In genomic region chr17:958712-959451, GRCh38 we compare ENCODE assay signal across 27 cellular contexts. TPM values are rescaled to one million over a fixed set of nuclear protein-coding genes. Genes with fewer than 3 reads are reported as not detected.
DNase-seq lines count a peak whose midpoint lies in the region; ATAC-seq, FAIRE-seq and TF ChIP-seq lines count a peak whose summit lies in the region.
"Had no signal": no experiment of that assay in that cellular context is flagged by ENCODE, and none has a peak within 500 bp of the region (broad histone marks: within the 10 kb centered on the region; RNA-seq: fewer than 3 reads in every experiment).

No MANE protein-coding gene starts in this region.

- no peak overlapping the region for H4K5ac ChIP-seq in H1 (ENCODE audit: insufficient read length, low read depth, low read length)

- H3K4me2 ChIP-seq in H1 (ENCODE audit: insufficient read depth in 1 of 2, low read depth in 2 of 2, low read length in 2 of 2) (no peak overlapping the region), osteoblast (ENCODE audit: insufficient read depth, low read length) (no peak overlapping the region)
- H3K4me2 ChIP-seq: hepatocyte had no signal

- H3K4me3 ChIP-seq in H1 (ENCODE audit: extremely low read depth in 1 of 4, insufficient read depth in 2 of 4, low read depth in 3 of 4, low read length in 4 of 4) (no peak overlapping the region), transverse colon (no peak overlapping the region), osteoblast (ENCODE audit: insufficient read depth, low read length) (no peak overlapping the region)
- H3K4me3 ChIP-seq: GM12878, GM23248, hepatocyte, testis had no signal

- no peak overlapping the region for H2BK5ac ChIP-seq in H1 (ENCODE audit: low read depth, low read length)

- no peaks in the 10 kb centered on the region for H3K9me3 ChIP-seq in H1 (ENCODE audit: insufficient read depth in 2 of 2, low read depth in 1 of 2, low read length in 1 of 2)
- no peaks in the 10 kb centered on the region for H3K9me3 ChIP-seq in transverse colon
- no peaks in the 10 kb centered on the region for H3K9me3 ChIP-seq in osteoblast (ENCODE audit: low read depth, low read length)
- H3K9me3 ChIP-seq: testis had no signal

- H3K14ac ChIP-seq in H1 (ENCODE audit: insufficient read length) = no peak overlapping the region

- no peak overlapping the region for H3K4me3 Mint-ChIP-seq in mesothelial cell of epicardium
- H3K4me3 Mint-ChIP-seq: activated CD4-positive, alpha-beta T cell treated with anti-CD3 and anti-CD28 coated beads, Interleukin-2, amount 10 ng/mL, durations not matched to agents 24 days and 14 days; activated CD8-positive, alpha-beta memory T cell treated with anti-CD3 and anti-CD28 coated beads, Interleukin-2, amount 10 ng/mL, durations not matched to agents 7 days and 5 days; activated naive CD4-positive, alpha-beta T cell treated with anti-CD3 and anti-CD28 coated beads, Interleukin-2, amount 10 ng/mL, durations not matched to agents 7 days and 5 days; CD8-positive, alpha-beta T cell; memory B cell; naive thymus-derived CD8-positive, alpha-beta T cell; stimulated activated effector memory CD8-positive, alpha-beta T cell treated with anti-CD3 and anti-CD28 coated beads, Interleukin-12 subunit alpha, Interleukin-12 subunit beta, amount 100 ng/mL, for 72 hours had no signal

- no peak overlapping the region; the same call in 1 of the 2 replicates for H4K8ac ChIP-seq in H1 (ENCODE audit: extremely low read depth, insufficient read depth, low read length)

- H4K20me1 ChIP-seq in H1 (replicated peaks in 1 of 2; ENCODE audit: control insufficient read depth in 1 of 2, insufficient read depth in 2 of 2, low read length in 2 of 2) (peaks cover 4 to 6% of the 10 kb centered on the region in 2 experiments), osteoblast (ENCODE audit: insufficient read depth, low read length) (peaks cover 45% of the 10 kb centered on the region)

- no peak overlapping the region for H2BK15ac ChIP-seq in H1 (ENCODE audit: low read length)

- no peak overlapping the region for H3K56ac ChIP-seq in H1 (replicated peaks; ENCODE audit: insufficient read length, low read depth, low read length)

- H4K91ac ChIP-seq in H1 (replicated peaks; ENCODE audit: insufficient read length, low read length) = no peak overlapping the region

- H3K27ac Mint-ChIP-seq in mesothelial cell of epicardium = peak overlapping the region; percentile 39
- H3K27ac Mint-ChIP-seq: activated CD4-positive, alpha-beta T cell treated with anti-CD3 and anti-CD28 coated beads, Interleukin-2, amount 10 ng/mL, durations not matched to agents 24 days and 14 days; activated CD8-positive, alpha-beta memory T cell treated with anti-CD3 and anti-CD28 coated beads, Interleukin-2, amount 10 ng/mL, durations not matched to agents 7 days and 5 days; activated naive CD4-positive, alpha-beta T cell treated with anti-CD3 and anti-CD28 coated beads, Interleukin-2, amount 10 ng/mL, durations not matched to agents 7 days and 5 days; CD8-positive, alpha-beta T cell; memory B cell; stimulated activated effector memory CD8-positive, alpha-beta T cell treated with anti-CD3 and anti-CD28 coated beads, Interleukin-12 subunit alpha, Interleukin-12 subunit beta, amount 100 ng/mL, for 72 hours had no signal

- H3K4ac ChIP-seq in H1 (replicated peaks; ENCODE audit: insufficient read length, low read depth, low read length) = no peak overlapping the region

- in situ Hi-C loops in transverse colon (cut with MboI; ENCODE audit: low pct_ligation_motif_present in 1 of 4, low pct_unique_long_range_greater_than_20kb in 1 of 4, low sequenced_read_pairs in 3 of 4) = no loop called here

- no peak for FAIRE-seq in H1 (lab: Jason Lieb, UNC)
- FAIRE-seq: GM12878 had no signal

- H3K36me3 ChIP-seq in H1 (ENCODE audit: control insufficient read depth in 2 of 4, insufficient read depth in 4 of 4, low read length in 3 of 4) = no peaks in the 10 kb centered on the region
- no peaks in the 10 kb centered on the region for H3K36me3 ChIP-seq in transverse colon
- H3K36me3 ChIP-seq in osteoblast (ENCODE audit: insufficient read depth, low read length) = peaks cover 4% of the 10 kb centered on the region

- peak; percentile 31 for DNase-seq in Right ventricle myocardium superior
- DNase-seq in cardiac septum (ENCODE audit: low spot score) = no peak
- DNase-seq in H1 (ENCODE audit: low read depth in 1 of 2, low spot score in 2 of 2) = no peak
- DNase-seq in mesothelial cell of epicardium (ENCODE audit: low spot score in 2 of 2, unreplicated experiment in 2 of 2) = no peak
- DNase-seq in transverse colon = no peak
- DNase-seq in DMS153 treated with DMSO at 0.1 percent for 48 hours (lab: John Stamatoyannopoulos, UW; ENCODE audit: unreplicated experiment) = no peak
- no peak for DNase-seq in osteoblast (ENCODE audit: insufficient read length, low spot score, missing footprints)
- DNase-seq: activated CD4-positive, alpha-beta T cell treated with anti-CD3 and anti-CD28 coated beads, Interleukin-2, amount 10 ng/mL, durations not matched to agents 24 days and 14 days; activated CD8-positive, alpha-beta memory T cell treated with anti-CD3 and anti-CD28 coated beads, Interleukin-2, amount 10 ng/mL, durations not matched to agents 7 days and 5 days; activated naive CD4-positive, alpha-beta T cell treated with anti-CD3 and anti-CD28 coated beads, Interleukin-2, amount 10 ng/mL, durations not matched to agents 7 days and 5 days; amygdala; CD8-positive, alpha-beta T cell; DMS79; GM23248; naive thymus-derived CD8-positive, alpha-beta T cell; NCI-H1092 treated with DMSO at 0.1 percent for 48 hours; NCI-H1930; NCI-H226; stimulated activated CD4-positive, alpha-beta T cell treated with anti-CD3 and anti-CD28 coated beads, Interleukin-2, amount 100 ng/mL, for 24 hours; testis had no signal

- TF ChIP-seq EP300 in H1 (IDR thresholded peaks at IDR 0.05; ENCODE audit: borderline replicate concordance in 1 of 2, low read depth in 2 of 2, low read length in 2 of 2) (no peak), transverse colon (IDR thresholded peaks at IDR 0.05; ENCODE audit: low read depth) (no peak)

- H3K79me2 ChIP-seq in H1 (ENCODE audit: control insufficient read depth in 1 of 2, insufficient read depth in 2 of 2, low read length in 2 of 2) = peaks cover 7 to 70% of the 10 kb centered on the region in 2 experiments
- peaks cover 5% of the 10 kb centered on the region for H3K79me2 ChIP-seq in osteoblast (ENCODE audit: insufficient read depth, low read length)
- H3K79me2 ChIP-seq: parathyroid adenoma had no signal

- H3K9me3 Mint-ChIP-seq in mesothelial cell of epicardium = no peaks in the 10 kb centered on the region
- H3K9me3 Mint-ChIP-seq: activated CD4-positive, alpha-beta T cell treated with anti-CD3 and anti-CD28 coated beads, Interleukin-2, amount 10 ng/mL, durations not matched to agents 24 days and 14 days; activated naive CD4-positive, alpha-beta T cell treated with anti-CD3 and anti-CD28 coated beads, Interleukin-2, amount 10 ng/mL, durations not matched to agents 7 days and 5 days; CD8-positive, alpha-beta T cell; memory B cell; naive thymus-derived CD8-positive, alpha-beta T cell; stimulated activated effector memory CD8-positive, alpha-beta T cell treated with anti-CD3 and anti-CD28 coated beads, Interleukin-12 subunit alpha, Interleukin-12 subunit beta, amount 100 ng/mL, for 72 hours had no signal

- no peak for ATAC-seq in Right ventricle myocardium superior (ENCODE audit: poor library complexity)
- no peak for ATAC-seq in GM21423 (IDR thresholded peaks at IDR 0.05; ENCODE audit: unreplicated experiment)
- ATAC-seq: activated CD8-positive, alpha-beta memory T cell treated with anti-CD3 and anti-CD28 coated beads, Interleukin-2, amount 10 ng/mL, durations not matched to agents 7 days and 5 days; CD8-positive, alpha-beta T cell; GM12878; naive thymus-derived CD8-positive, alpha-beta T cell; stimulated activated effector memory CD8-positive, alpha-beta T cell treated with anti-CD3 and anti-CD28 coated beads, Interleukin-12 subunit alpha, Interleukin-12 subunit beta, amount 100 ng/mL, for 72 hours had no signal

- TF ChIP-seq POLR2A in H1 (IDR thresholded peaks at IDR 0.05; ENCODE audit: control extremely low read depth in 1 of 2, low read depth in 2 of 2, low read length in 2 of 2) (no peak), transverse colon (IDR thresholded peaks at IDR 0.05) (no peak)

- POLR2A ChIA-PET in H1 (lab: Charles Lee; ENCODE audit: partially characterized antibody) = interaction anchor here (1.7 to 1.8 kb wide), 2 partner anchors 9 to 14 kb away, joined by 4 to 6 read pairs; no protein-coding TSS in a partner anchor

- H3K4me1 Mint-ChIP-seq in mesothelial cell of epicardium = peaks cover 52% of the 10 kb centered on the region
- H3K4me1 Mint-ChIP-seq: activated CD4-positive, alpha-beta T cell treated with anti-CD3 and anti-CD28 coated beads, Interleukin-2, amount 10 ng/mL, durations not matched to agents 24 days and 14 days; activated CD8-positive, alpha-beta memory T cell treated with anti-CD3 and anti-CD28 coated beads, Interleukin-2, amount 10 ng/mL, durations not matched to agents 7 days and 5 days; activated naive CD4-positive, alpha-beta T cell treated with anti-CD3 and anti-CD28 coated beads, Interleukin-2, amount 10 ng/mL, durations not matched to agents 7 days and 5 days; memory B cell; naive thymus-derived CD8-positive, alpha-beta T cell; stimulated activated effector memory CD8-positive, alpha-beta T cell treated with anti-CD3 and anti-CD28 coated beads, Interleukin-12 subunit alpha, Interleukin-12 subunit beta, amount 100 ng/mL, for 72 hours had no signal

- CTCF ChIA-PET in H1 (lab: Charles Lee; ENCODE audit: partially characterized antibody) = interaction anchor here (0.8 to 4.4 kb wide), 11 partner anchors 13 to 175 kb away, joined by 3 to 20 read pairs (median 4); no protein-coding TSS in a partner anchor

- H3K4me1 ChIP-seq in H1 (replicated peaks in 1 of 4; ENCODE audit: control insufficient read depth in 3 of 4, insufficient read depth in 4 of 4, low read length in 3 of 4) (peaks cover 5 to 14% (median 9%) of the 10 kb centered on the region in 4 experiments), transverse colon (peaks cover 0 to 8% (median 4%) of the 10 kb centered on the region in 4 donors), osteoblast (ENCODE audit: insufficient read depth, low read length) (peaks cover 5% of the 10 kb centered on the region)

- peaks cover 1% of the 10 kb centered on the region for H3K36me3 Mint-ChIP-seq in mesothelial cell of epicardium
- H3K36me3 Mint-ChIP-seq: activated CD8-positive, alpha-beta memory T cell treated with anti-CD3 and anti-CD28 coated beads, Interleukin-2, amount 10 ng/mL, durations not matched to agents 7 days and 5 days; activated naive CD4-positive, alpha-beta T cell treated with anti-CD3 and anti-CD28 coated beads, Interleukin-2, amount 10 ng/mL, durations not matched to agents 7 days and 5 days; CD8-positive, alpha-beta T cell; memory B cell; naive thymus-derived CD8-positive, alpha-beta T cell; stimulated activated effector memory CD8-positive, alpha-beta T cell treated with anti-CD3 and anti-CD28 coated beads, Interleukin-12 subunit alpha, Interleukin-12 subunit beta, amount 100 ng/mL, for 72 hours had no signal

- H3K27ac ChIP-seq in H1 (ENCODE audit: low read depth, low read length) = no peak overlapping the region; the same call in 1 of the 2 replicates
- peak overlapping the region; percentile 60 to 83 (median 74) for H3K27ac ChIP-seq in transverse colon
- no peak overlapping the region for H3K27ac ChIP-seq in osteoblast (ENCODE audit: low read depth, low read length)
- H3K27ac ChIP-seq: 22Rv1, GM23248, hepatocyte, parathyroid adenoma, testis had no signal

- no peaks in the 10 kb centered on the region for H3K27me3 Mint-ChIP-seq in mesothelial cell of epicardium (ENCODE audit: low read depth)

- no peak overlapping the region for H2BK120ac ChIP-seq in H1 (replicated peaks; ENCODE audit: low read depth, low read length)

- H3K9ac ChIP-seq in H1 (replicated peaks in 1 of 4; ENCODE audit: extremely low read depth in 1 of 4, low read depth in 3 of 4, low read length in 3 of 4) = no peak overlapping the region
- H3K9ac ChIP-seq: GM23248, parathyroid adenoma had no signal

- H3K23ac ChIP-seq in H1 (ENCODE audit: insufficient read length) = no peak overlapping the region

- peaks cover 9% of the 10 kb centered on the region for H3K79me1 ChIP-seq in H1 (ENCODE audit: low read depth, low read length)

- no peak overlapping the region; the same call in 1 of the 2 replicates for H2BK12ac ChIP-seq in H1 (ENCODE audit: low read depth, low read length)

- intact Hi-C loops in Right ventricle myocardium superior (cut with DNase I) = no loop called here
- intact Hi-C loops in cardiac septum (cut with DNase I) = no loop called here
- intact Hi-C loops in transverse colon (cut with DNase I; ENCODE audit: low total_unique reads) = no loop called here

- H3K18ac ChIP-seq in H1 (ENCODE audit: extremely low read depth, low read length) = no peak overlapping the region

- no peak for TF ChIP-seq RAD21 in H1 (IDR thresholded peaks at IDR 0.05 in 1 of 2, conservative IDR thresholded peaks at IDR 0.05 in 1 of 2; ENCODE audit: low read depth in 2 of 2, low read length in 2 of 2)

- no peaks in the 10 kb centered on the region for H3K23me2 ChIP-seq in H1 (ENCODE audit: low read depth, low read length)

- no peak overlapping the region for H2BK20ac ChIP-seq in H1 (ENCODE audit: low read length)

- TF ChIP-seq CTCF in H1 (IDR thresholded peaks at IDR 0.05; ENCODE audit: control extremely low read depth in 1 of 3, insufficient read depth in 1 of 3, low read depth in 1 of 3, low read length in 3 of 3) = no peak
- no peak for TF ChIP-seq CTCF in mesothelial cell of epicardium (IDR thresholded peaks at IDR 0.05; ENCODE audit: unreplicated experiment)
- no peak for TF ChIP-seq CTCF in transverse colon (IDR thresholded peaks at IDR 0.05)
- TF ChIP-seq CTCF in osteoblast (IDR thresholded peaks at IDR 0.05; ENCODE audit: extremely low read depth, low read depth, low read length) = no peak

- H2AFZ ChIP-seq in H1 (ENCODE audit: low read length) (no peak overlapping the region), osteoblast (ENCODE audit: low read length) (no peak overlapping the region)
- H2AFZ ChIP-seq: GM23248, hepatocyte, parathyroid adenoma had no signal

- 90% methylated on average over 31 of the region's 31 CpGs; no CpG with 5 or more reads in 1 of the 2 experiments for WGBS in H1 (ENCODE audit: extremely low coverage in 1 of 2, insufficient coverage in 1 of 2, insufficient read length in 1 of 2, insufficient replicate concordance in 2 of 2, low coverage in 1 of 2, low lambda C conversion rate in 2 of 2, missing lambda C conversion rate in 1 of 2), 2 experiments
- WGBS in transverse colon (ENCODE audit: low coverage in 1 of 2), 2 donors = 83 to 91% methylated on average over 8 to 31 of the region's 31 CpGs

- H2AK5ac ChIP-seq in H1 (ENCODE audit: low read depth, low read length) = peak overlapping the region; percentile 16; the same call in 1 of the 2 replicates

- H3K27me3 ChIP-seq in H1 (replicated peaks in 1 of 4; ENCODE audit: control insufficient read depth in 3 of 4, extremely low read depth in 1 of 4, insufficient read depth in 3 of 4, low read length in 3 of 4) = no peaks in the 10 kb centered on the region
- H3K27me3 ChIP-seq in transverse colon = no peaks in the 10 kb centered on the region
- H3K27me3 ChIP-seq in osteoblast (ENCODE audit: insufficient read depth, low read length) = no peaks in the 10 kb centered on the region
- H3K27me3 ChIP-seq: hepatocyte, testis had no signal

RNA-seq across cellular contexts. Expression of gene NXN, which starts 20.7 kb away (rescaled TPM):
- total RNA-seq in Right ventricle myocardium superior (20.2 TPM), cardiac septum (14.3 TPM), mesothelial cell of epicardium (99.1 to 107 TPM (median 106 TPM) in 3 replicates), transverse colon (100 to 1,000 TPM in 1 of 4 donors, 10 to 100 TPM in 3; 10.6 to 222 (median 13.8) TPM), osteoblast (60.7 and 68.8 TPM in 2 replicates)
- 88.4 and 94.1 TPM in 2 replicates for total RNA-seq in H1 (2021; fragmentation: NEBNext Ultra II Directional; extraction: Animal tissue kit (Norgen Biotek cat#: 25700))
- 107 and 205 TPM in 2 replicates for polyA plus RNA-seq in H1 (2011; rRNA removed)
- polyA plus RNA-seq in H1 (2011; cell fraction: cytosol; rRNA removed) = 64.0 TPM
- polyA plus RNA-seq in H1 (2011; cell fraction: nucleus; rRNA removed) = 91.0 TPM
- 66.9 to 74.9 TPM (median 72.0 TPM) in 4 replicates for polyA plus RNA-seq in H1 (2012, experiment 1 of 2)
- polyA plus RNA-seq in H1 (2012, experiment 2 of 2) = 66.3 TPM
- polyA plus RNA-seq in H1 (2013, experiment 1 of 2) = 53.1 TPM
- polyA plus RNA-seq in H1 (2013, experiment 2 of 2) = 63.6 TPM
- polyA minus RNA-seq in H1 (2011; rRNA and poly(A)+ RNA removed) = 85.6 and 114 TPM in 2 replicates
- 74.2 TPM for polyA minus RNA-seq in H1 (2011; cell fraction: cytosol; rRNA and poly(A)+ RNA removed)
- 46.8 TPM for polyA minus RNA-seq in H1 (2011; cell fraction: nucleus; rRNA and poly(A)+ RNA removed)

RNA-seq across cellular contexts. Expression of gene TIMM22, which starts 38.0 kb away (rescaled TPM):
- total RNA-seq in Right ventricle myocardium superior = 17.1 TPM
- total RNA-seq in cardiac septum = 17.8 TPM
- 17.2 and 17.4 TPM in 2 replicates for total RNA-seq in H1 (2021; fragmentation: NEBNext Ultra II Directional; extraction: Animal tissue kit (Norgen Biotek cat#: 25700))
- polyA plus RNA-seq in H1 (2011; rRNA removed) = 13.4 and 13.8 TPM in 2 replicates
- 14.0 TPM for polyA plus RNA-seq in H1 (2011; cell fraction: cytosol; rRNA removed)
- 13.2 TPM for polyA plus RNA-seq in H1 (2011; cell fraction: nucleus; rRNA removed)
- 16.6 to 18.0 TPM (median 16.9 TPM) in 4 replicates for polyA plus RNA-seq in H1 (2012, experiment 1 of 2)
- 20.1 TPM for polyA plus RNA-seq in H1 (2012, experiment 2 of 2)
- polyA plus RNA-seq in H1 (2013, experiment 1 of 2) = 11.2 TPM
- polyA plus RNA-seq in H1 (2013, experiment 2 of 2) = 11.6 TPM
- 11.7 and 14.6 TPM in 2 replicates for polyA minus RNA-seq in H1 (2011; rRNA and poly(A)+ RNA removed)
- polyA minus RNA-seq in H1 (2011; cell fraction: cytosol; rRNA and poly(A)+ RNA removed) = 7.2 TPM
- polyA minus RNA-seq in H1 (2011; cell fraction: nucleus; rRNA and poly(A)+ RNA removed) = 18.9 TPM
- total RNA-seq in mesothelial cell of epicardium = 14.9 to 16.3 TPM (median 15.5 TPM) in 3 replicates
- total RNA-seq in transverse colon = 10 to 100 TPM; 10.5 to 17.6 (median 12.1) TPM
- 10.5 and 10.6 TPM in 2 replicates for total RNA-seq in osteoblast

Comparison
In these comparisons a context has a peak if more than half of its experiments do, and no peak if none do; other contexts are left out.
1. H3K27ac ChIP-seq: peak in transverse colon (4 of 4); none in H1 (single experiment) and osteoblast (single experiment).